23 cellular contexts compared by ENCODE assay signal in the genomic region with DNA sequence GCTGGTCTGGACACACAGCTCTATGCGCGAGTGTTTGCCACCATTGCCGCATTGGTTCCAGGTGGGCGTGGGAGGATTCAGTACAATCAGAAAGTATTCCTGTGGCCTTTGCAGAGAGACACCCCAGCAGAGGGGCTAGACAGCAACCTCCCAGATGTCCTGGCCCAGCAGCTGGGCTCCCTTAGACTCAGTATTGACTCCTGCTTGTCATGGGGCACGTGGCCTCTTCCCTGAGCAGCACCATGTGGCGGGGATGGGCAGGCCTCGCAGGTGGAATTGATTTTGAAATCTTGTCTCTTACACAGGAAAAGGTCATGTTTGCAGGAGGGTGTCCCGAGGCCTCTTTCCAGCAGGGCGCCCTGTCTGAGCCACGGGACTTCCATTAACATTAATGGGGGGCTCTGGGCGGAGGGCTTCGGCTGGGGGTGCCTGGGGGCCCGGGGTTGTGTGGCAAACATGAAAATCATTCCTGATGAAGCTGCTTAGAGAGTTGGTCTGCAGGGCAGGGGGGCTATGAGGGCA.
DNase-seq lines count a peak whose midpoint lies in the region; ATAC-seq and TF ChIP-seq lines count a peak whose summit lies in the region.
"Had no signal": no experiment of that assay in that cellular context is flagged by ENCODE, and none has a peak within 500 bp of the region (broad histone marks: within the 10 kb centered on the region; RNA-seq: fewer than 3 reads in every experiment).

No MANE protein-coding gene starts in this region.

- TF ChIP-seq EP300 in stomach (IDR thresholded peaks at IDR 0.05): no peak

- intact Hi-C loops in stomach (cut with DNase I; ENCODE audit: low total_unique reads): no loop called here

- H3K36me3 ChIP-seq in stomach: no peaks in the 10 kb centered on the region
- H3K36me3 ChIP-seq: SJSA1 had no signal

- peak; percentile 93 for ATAC-seq in left lobe of liver
- ATAC-seq: activated naive CD4-positive, alpha-beta T cell treated with anti-CD3 and anti-CD28 coated beads, Interleukin-2, amount 50 U/mL, for 72 hours; esophagus mucosa; left ventricle myocardium superior; Panc1; stimulated activated naive CD8-positive, alpha-beta T cell treated with anti-CD3 and anti-CD28 coated beads, Interleukin-15, amount 100 ng/mL, for 72 hours had no signal

- peaks cover 0 to 2% (median under 1%) of the 10 kb centered on the region in 4 donors for H3K4me1 ChIP-seq in stomach
- H3K4me1 ChIP-seq: Caco-2, SJSA1 had no signal

- no peaks in the 10 kb centered on the region for H3K9me3 ChIP-seq in stomach
- H3K9me3 ChIP-seq: Caco-2, SJSA1 had no signal

- H3K4me3 ChIP-seq in stomach: no peak overlapping the region
- H3K4me3 ChIP-seq: SJSA1 had no signal

- 72 to 81% (median 78%) methylated on average over 11 to 13 of the region's 13 CpGs for WGBS in stomach, 5 donors

- H3K27me3 ChIP-seq in stomach: peaks cover 0 to 7% (median 6%) of the 10 kb centered on the region in 3 donors
- H3K27me3 ChIP-seq: SJSA1 had no signal

- no peak overlapping the region for H3K27ac ChIP-seq in stomach
- H3K27ac ChIP-seq: SJSA1 had no signal

- TF ChIP-seq CTCF in stomach (IDR thresholded peaks at IDR 0.05): no peak

- DNase-seq in activated CD8-positive, alpha-beta memory T cell treated with anti-CD3 and anti-CD28 coated beads for 24 hours: peak; percentile 33
- DNase-seq in activated CD8-positive, alpha-beta memory T cell treated with anti-CD3 and anti-CD28 coated beads, Interleukin-2, amount 50 U/mL, for 4 hours: no peak
- DNase-seq in NCI-H2171 treated with DMSO at 0.1 percent for 48 hours (lab: John Stamatoyannopoulos, UW) (peak; percentile 73), left lobe of liver (ENCODE audit: low spot score) (peak; percentile 91), stomach (peak; percentile 15), NCI-H2081 (lab: John Stamatoyannopoulos, UW) (no peak), T-helper 1 cell (no peak), cerebellum (ENCODE audit: low spot score) (no peak)
- DNase-seq: activated CD4-positive, alpha-beta T cell treated with anti-CD3 and anti-CD28 coated beads, Interleukin-2, amount 10 ng/mL, durations not matched to agents 7 days and 5 days; cerebellar nuclear complex; effector memory CD4-positive, alpha-beta T cell; hippocampal formation; Kasumi-1; left ventricle myocardium superior; NCI-H1930; NCI-H510A treated with DMSO at 0.1 percent for 48 hours; stimulated activated naive CD8-positive, alpha-beta T cell treated with anti-CD3 and anti-CD28 coated beads, Interleukin-15, amount 100 ng/mL, for 72 hours; trophoblast cell had no signal

- TF ChIP-seq POLR2A in stomach (IDR thresholded peaks at IDR 0.05): no peak

Comparison
In these comparisons a context has a peak if more than half of its experiments do, and no peak if none do; other contexts are left out.
1. DNase-seq: peak in activated CD8-positive, alpha-beta memory T cell treated with anti-CD3 and anti-CD28 coated beads for 24 hours (single experiment), NCI-H2171 treated with DMSO at 0.1 percent for 48 hours (single experiment), left lobe of liver (single experiment) and stomach (single experiment); none in activated CD8-positive, alpha-beta memory T cell treated with anti-CD3 and anti-CD28 coated beads, Interleukin-2, amount 50 U/mL, for 4 hours (single experiment), NCI-H2081 (0 of 2), T-helper 1 cell (0 of 5) and cerebellum (single experiment).